ENCODE assay signal across 2 cellular contexts in genomic region chr15:81317642-81318017, GRCh38.
TF ChIP-seq lines count a peak whose summit lies in the region.

No MANE protein-coding gene starts in this region.

TF ChIP-seq in liver, 16 proteins besides CTCF, POLR2A, EP300 and RAD21:
- no peak for TF ChIP-seq ATF3 (IDR thresholded peaks at IDR 0.05)
- TF ChIP-seq SP1 (IDR thresholded peaks at IDR 0.05), result peak; percentile 25
- TF ChIP-seq HNF4A (conservative IDR thresholded peaks at IDR 0.05), result peak; percentile 57 to 65
- TF ChIP-seq FOXA2 (IDR thresholded peaks at IDR 0.05), result peak; percentile 69
- peak; percentile 64 to 71 for TF ChIP-seq RXRA (IDR thresholded peaks at IDR 0.05)

TF ChIP-seq in HepG2, 621 proteins besides CTCF, POLR2A, EP300 and RAD21:
- TF ChIP-seq MNT (IDR thresholded peaks at IDR 0.05) (no peak), CHD4 (IDR thresholded peaks at IDR 0.05; ENCODE audit: borderline replicate concordance, low read length) (no peak), CREBL2 (CRISPR knock-in tag; IDR thresholded peaks at IDR 0.05; ENCODE audit: borderline replicate concordance) (no peak), TEAD2 (CRISPR knock-in tag; IDR thresholded peaks at IDR 0.05) (no peak), ZNF20 (CRISPR knock-in tag; IDR thresholded peaks at IDR 0.05) (no peak), TCF7 (IDR thresholded peaks at IDR 0.05; ENCODE audit: low read depth) (no peak), ZNF503 (CRISPR knock-in tag; IDR thresholded peaks at IDR 0.05) (no peak), ZHX1 (CRISPR knock-in tag; IDR thresholded peaks at IDR 0.05; ENCODE audit: low read depth) (no peak), ZMYM4 (CRISPR knock-in tag; IDR thresholded peaks at IDR 0.05) (no peak), ZBTB4 (CRISPR knock-in tag; IDR thresholded peaks at IDR 0.05; ENCODE audit: borderline replicate concordance) (no peak), SMAD9 (CRISPR knock-in tag; IDR thresholded peaks at IDR 0.05) (no peak), ZNF589 (CRISPR knock-in tag; conservative IDR thresholded peaks at IDR 0.05) (no peak), FOXK1 (CRISPR knock-in tag; IDR thresholded peaks at IDR 0.05; ENCODE audit: borderline replicate concordance, low read depth) (no peak), ZNF34 (CRISPR knock-in tag; IDR thresholded peaks at IDR 0.05; ENCODE audit: borderline replicate concordance) (no peak), AKNA (CRISPR knock-in tag; IDR thresholded peaks at IDR 0.05; ENCODE audit: borderline replicate concordance) (no peak)
